In the genomic region with DNA sequence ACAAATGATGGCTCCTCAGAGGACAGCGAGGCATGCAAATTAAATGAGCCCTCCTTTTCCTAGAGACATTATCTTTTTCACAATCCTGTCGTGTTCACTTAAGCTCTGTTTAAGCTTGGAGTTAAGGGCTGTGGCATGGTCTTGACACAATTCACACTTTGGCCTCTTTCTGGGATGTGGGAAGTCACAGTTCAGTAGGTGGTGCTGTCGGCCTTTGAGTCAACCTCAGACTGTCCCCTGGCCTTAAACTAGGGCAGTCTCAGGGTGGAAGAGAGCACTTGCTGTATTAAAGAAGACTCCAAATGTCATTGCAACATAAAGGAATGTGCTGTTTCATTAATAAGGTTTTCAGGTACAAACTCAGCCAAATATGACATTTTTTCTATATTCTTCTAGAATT, we compare ENCODE assay signal across 1 cellular context.
TF ChIP-seq lines count a peak whose summit lies in the region.

No MANE protein-coding gene starts in this region.

TF ChIP-seq in H1, 55 proteins besides CTCF, POLR2A, EP300 and RAD21:
- TF ChIP-seq TCF12 (IDR thresholded peaks at IDR 0.05; ENCODE audit: low read depth, low read length) = no peak
- TF ChIP-seq BACH1 (IDR thresholded peaks at IDR 0.05; ENCODE audit: low read length) = no peak
- TF ChIP-seq, protein P1, sequence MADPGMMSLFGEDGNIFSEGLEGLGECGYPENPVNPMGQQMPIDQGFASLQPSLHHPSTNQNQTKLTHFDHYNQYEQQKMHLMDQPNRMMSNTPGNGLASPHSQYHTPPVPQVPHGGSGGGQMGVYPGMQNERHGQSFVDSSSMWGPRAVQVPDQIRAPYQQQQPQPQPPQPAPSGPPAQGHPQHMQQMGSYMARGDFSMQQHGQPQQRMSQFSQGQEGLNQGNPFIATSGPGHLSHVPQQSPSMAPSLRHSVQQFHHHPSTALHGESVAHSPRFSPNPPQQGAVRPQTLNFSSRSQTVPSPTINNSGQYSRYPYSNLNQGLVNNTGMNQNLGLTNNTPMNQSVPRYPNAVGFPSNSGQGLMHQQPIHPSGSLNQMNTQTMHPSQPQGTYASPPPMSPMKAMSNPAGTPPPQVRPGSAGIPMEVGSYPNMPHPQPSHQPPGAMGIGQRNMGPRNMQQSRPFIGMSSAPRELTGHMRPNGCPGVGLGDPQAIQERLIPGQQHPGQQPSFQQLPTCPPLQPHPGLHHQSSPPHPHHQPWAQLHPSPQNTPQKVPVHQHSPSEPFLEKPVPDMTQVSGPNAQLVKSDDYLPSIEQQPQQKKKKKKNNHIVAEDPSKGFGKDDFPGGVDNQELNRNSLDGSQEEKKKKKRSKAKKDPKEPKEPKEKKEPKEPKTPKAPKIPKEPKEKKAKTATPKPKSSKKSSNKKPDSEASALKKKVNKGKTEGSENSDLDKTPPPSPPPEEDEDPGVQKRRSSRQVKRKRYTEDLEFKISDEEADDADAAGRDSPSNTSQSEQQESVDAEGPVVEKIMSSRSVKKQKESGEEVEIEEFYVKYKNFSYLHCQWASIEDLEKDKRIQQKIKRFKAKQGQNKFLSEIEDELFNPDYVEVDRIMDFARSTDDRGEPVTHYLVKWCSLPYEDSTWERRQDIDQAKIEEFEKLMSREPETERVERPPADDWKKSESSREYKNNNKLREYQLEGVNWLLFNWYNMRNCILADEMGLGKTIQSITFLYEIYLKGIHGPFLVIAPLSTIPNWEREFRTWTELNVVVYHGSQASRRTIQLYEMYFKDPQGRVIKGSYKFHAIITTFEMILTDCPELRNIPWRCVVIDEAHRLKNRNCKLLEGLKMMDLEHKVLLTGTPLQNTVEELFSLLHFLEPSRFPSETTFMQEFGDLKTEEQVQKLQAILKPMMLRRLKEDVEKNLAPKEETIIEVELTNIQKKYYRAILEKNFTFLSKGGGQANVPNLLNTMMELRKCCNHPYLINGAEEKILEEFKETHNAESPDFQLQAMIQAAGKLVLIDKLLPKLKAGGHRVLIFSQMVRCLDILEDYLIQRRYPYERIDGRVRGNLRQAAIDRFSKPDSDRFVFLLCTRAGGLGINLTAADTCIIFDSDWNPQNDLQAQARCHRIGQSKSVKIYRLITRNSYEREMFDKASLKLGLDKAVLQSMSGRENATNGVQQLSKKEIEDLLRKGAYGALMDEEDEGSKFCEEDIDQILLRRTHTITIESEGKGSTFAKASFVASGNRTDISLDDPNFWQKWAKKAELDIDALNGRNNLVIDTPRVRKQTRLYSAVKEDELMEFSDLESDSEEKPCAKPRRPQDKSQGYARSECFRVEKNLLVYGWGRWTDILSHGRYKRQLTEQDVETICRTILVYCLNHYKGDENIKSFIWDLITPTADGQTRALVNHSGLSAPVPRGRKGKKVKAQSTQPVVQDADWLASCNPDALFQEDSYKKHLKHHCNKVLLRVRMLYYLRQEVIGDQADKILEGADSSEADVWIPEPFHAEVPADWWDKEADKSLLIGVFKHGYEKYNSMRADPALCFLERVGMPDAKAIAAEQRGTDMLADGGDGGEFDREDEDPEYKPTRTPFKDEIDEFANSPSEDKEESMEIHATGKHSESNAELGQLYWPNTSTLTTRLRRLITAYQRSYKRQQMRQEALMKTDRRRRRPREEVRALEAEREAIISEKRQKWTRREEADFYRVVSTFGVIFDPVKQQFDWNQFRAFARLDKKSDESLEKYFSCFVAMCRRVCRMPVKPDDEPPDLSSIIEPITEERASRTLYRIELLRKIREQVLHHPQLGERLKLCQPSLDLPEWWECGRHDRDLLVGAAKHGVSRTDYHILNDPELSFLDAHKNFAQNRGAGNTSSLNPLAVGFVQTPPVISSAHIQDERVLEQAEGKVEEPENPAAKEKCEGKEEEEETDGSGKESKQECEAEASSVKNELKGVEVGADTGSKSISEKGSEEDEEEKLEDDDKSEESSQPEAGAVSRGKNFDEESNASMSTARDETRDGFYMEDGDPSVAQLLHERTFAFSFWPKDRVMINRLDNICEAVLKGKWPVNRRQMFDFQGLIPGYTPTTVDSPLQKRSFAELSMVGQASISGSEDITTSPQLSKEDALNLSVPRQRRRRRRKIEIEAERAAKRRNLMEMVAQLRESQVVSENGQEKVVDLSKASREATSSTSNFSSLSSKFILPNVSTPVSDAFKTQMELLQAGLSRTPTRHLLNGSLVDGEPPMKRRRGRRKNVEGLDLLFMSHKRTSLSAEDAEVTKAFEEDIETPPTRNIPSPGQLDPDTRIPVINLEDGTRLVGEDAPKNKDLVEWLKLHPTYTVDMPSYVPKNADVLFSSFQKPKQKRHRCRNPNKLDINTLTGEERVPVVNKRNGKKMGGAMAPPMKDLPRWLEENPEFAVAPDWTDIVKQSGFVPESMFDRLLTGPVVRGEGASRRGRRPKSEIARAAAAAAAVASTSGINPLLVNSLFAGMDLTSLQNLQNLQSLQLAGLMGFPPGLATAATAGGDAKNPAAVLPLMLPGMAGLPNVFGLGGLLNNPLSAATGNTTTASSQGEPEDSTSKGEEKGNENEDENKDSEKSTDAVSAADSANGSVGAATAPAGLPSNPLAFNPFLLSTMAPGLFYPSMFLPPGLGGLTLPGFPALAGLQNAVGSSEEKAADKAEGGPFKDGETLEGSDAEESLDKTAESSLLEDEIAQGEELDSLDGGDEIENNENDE (IDR thresholded peaks at IDR 0.05; ENCODE audit: insufficient replicate concordance, low read length) = no peak
- TF ChIP-seq CTBP2 (IDR thresholded peaks at IDR 0.05; ENCODE audit: borderline replicate concordance, insufficient read depth, insufficient read length, low read length) = no peak
- no peak for TF ChIP-seq SP4 (IDR thresholded peaks at IDR 0.05; ENCODE audit: low read length)
- no peak for TF ChIP-seq SIRT6 (IDR thresholded peaks at IDR 0.05; ENCODE audit: low read length)
- no peak for TF ChIP-seq YY1 (IDR thresholded peaks at IDR 0.05; ENCODE audit: low read depth, low read length)
